In genomic region chr6:96014846-96015245, GRCh38 we compare ENCODE assay signal across 12 cellular contexts. TPM values are rescaled to one million over a fixed set of nuclear protein-coding genes. Genes with fewer than 3 reads are reported as not detected.
DNase-seq lines count a peak whose midpoint lies in the region; ATAC-seq and TF ChIP-seq lines count a peak whose summit lies in the region.
"Had no signal": no experiment of that assay in that cellular context is flagged by ENCODE, and none has a peak within 500 bp of the region (broad histone marks: within the 10 kb centered on the region; RNA-seq: fewer than 3 reads in every experiment).

No MANE protein-coding gene starts in this region.

- H2AFZ ChIP-seq in PC-9: peak overlapping the region; percentile 97
- no peak overlapping the region for H2AFZ ChIP-seq in smooth muscle cell (ENCODE audit: low read depth)

- H3K27ac ChIP-seq in PC-9 (peak overlapping the region; percentile 31), smooth muscle cell (ENCODE audit: low read depth) (no peak overlapping the region)
- H3K27ac ChIP-seq: thyroid gland had no signal

- intact Hi-C loops in PC-9 (cut with micrococcal nuclease; ENCODE audit: unreplicated experiment): loop anchor here (5.0 kb wide), 2 partner anchors 182 to 452 kb away; no protein-coding TSS in a partner anchor

- TF ChIP-seq CTCF in PC-9 (conservative IDR thresholded peaks at IDR 0.05): no peak
- no peak for TF ChIP-seq CTCF in smooth muscle cell (IDR thresholded peaks at IDR 0.05; ENCODE audit: borderline replicate concordance, insufficient read depth, poor library complexity, severe bottlenecking)

- POLR2A ChIA-PET in PC-9 (lab: Charles Lee; ENCODE audit: unreplicated experiment): interaction anchor here (0.6 to 0.9 kb wide), 4 partner anchors 45 to 1248 kb away, joined by 3 to 4 read pairs (median 4); no protein-coding TSS in a partner anchor

- H3K4me1 ChIP-seq in PC-9 (replicated peaks; ENCODE audit: insufficient read depth) (peaks cover 32% of the 10 kb centered on the region), iPS-15b (ENCODE audit: control insufficient read depth, insufficient read depth, low read length) (peaks cover 7% of the 10 kb centered on the region), smooth muscle cell (ENCODE audit: low read depth) (peaks cover 12% of the 10 kb centered on the region)
- H3K4me1 ChIP-seq: thyroid gland had no signal

- no peaks in the 10 kb centered on the region for H3K9me2 ChIP-seq in PC-9 (ENCODE audit: insufficient read depth)

- no peaks in the 10 kb centered on the region for H4K20me1 ChIP-seq in PC-9 (ENCODE audit: insufficient read depth)
- H4K20me1 ChIP-seq in smooth muscle cell (ENCODE audit: low read depth): no peaks in the 10 kb centered on the region

- H3K4me3 ChIP-seq in PC-9: peak overlapping the region; percentile 80
- peak overlapping the region; percentile 90 for H3K4me3 ChIP-seq in iPS-15b (ENCODE audit: low read depth, low read length)
- peak overlapping the region; percentile 42 for H3K4me3 ChIP-seq in smooth muscle cell
- H3K4me3 ChIP-seq: thyroid gland had no signal

- ATAC-seq in GM18519 (IDR thresholded peaks at IDR 0.05; ENCODE audit: low FRiP score, unreplicated experiment) (no peak), GM18520 (IDR thresholded peaks at IDR 0.05; ENCODE audit: unreplicated experiment) (no peak)

- DNase-seq in NCI-H1694 treated with DMSO at 0.1 percent for 48 hours (lab: John Stamatoyannopoulos, UW) (peak; percentile 49), NCI-H1694 (lab: John Stamatoyannopoulos, UW) (no peak), PC-9 (peak in 1 of 2 experiments; percentile 6), smooth muscle cell (lab: John Stamatoyannopoulos, UW; ENCODE audit: unreplicated experiment) (no peak), UCSD-AML1 (lab: John Stamatoyannopoulos, UW; ENCODE audit: unreplicated experiment) (no peak)
- DNase-seq: effector CD4-positive, alpha-beta T cell; HFFc6; NCI-H2029 treated with DMSO at 0.1 percent for 48 hours; thyroid gland had no signal

- peaks cover 24% of the 10 kb centered on the region for H3K79me2 ChIP-seq in PC-9 (ENCODE audit: low read depth)
- H3K79me2 ChIP-seq in smooth muscle cell (ENCODE audit: low read depth): no peaks in the 10 kb centered on the region

- H3K36me3 ChIP-seq in PC-9 (ENCODE audit: low read depth) (no peaks in the 10 kb centered on the region), iPS-15b (ENCODE audit: control insufficient read depth, insufficient read depth, low read length) (no peaks in the 10 kb centered on the region), smooth muscle cell (ENCODE audit: low read depth) (no peaks in the 10 kb centered on the region)
- H3K36me3 ChIP-seq: thyroid gland had no signal

- CTCF ChIA-PET in PC-9 (lab: Charles Lee): interaction anchor here (0.6 to 0.7 kb wide), 2 partner anchors 62 to 218 kb away, joined by 3 read pairs; no protein-coding TSS in a partner anchor

- no peaks in the 10 kb centered on the region for H3F3A ChIP-seq in PC-9 (ENCODE audit: insufficient read depth, low read depth)
- no peaks in the 10 kb centered on the region for H3F3A ChIP-seq in smooth muscle cell (ENCODE audit: low read depth)

- peak overlapping the region; percentile 70 for H3K9ac ChIP-seq in iPS-15b (ENCODE audit: low read depth, low read length)
- no peak overlapping the region for H3K9ac ChIP-seq in smooth muscle cell (ENCODE audit: low read depth)

- H3K27me3 ChIP-seq in PC-9 (ENCODE audit: insufficient read depth, low read depth) (no peaks in the 10 kb centered on the region), iPS-15b (ENCODE audit: control insufficient read depth, insufficient read depth, low read length) (peaks cover 33% of the 10 kb centered on the region), smooth muscle cell (ENCODE audit: low read depth) (peaks cover 48% of the 10 kb centered on the region)
- H3K27me3 ChIP-seq: thyroid gland had no signal

- no peaks in the 10 kb centered on the region for H3K9me3 ChIP-seq in PC-9 (ENCODE audit: insufficient read depth, low read depth)
- no peaks in the 10 kb centered on the region for H3K9me3 ChIP-seq in iPS-15b (ENCODE audit: control insufficient read depth, insufficient read depth, low read length)
- H3K9me3 ChIP-seq in smooth muscle cell (replicated peaks; ENCODE audit: low read depth): no peaks in the 10 kb centered on the region
- H3K9me3 ChIP-seq: thyroid gland had no signal

- 34% methylated on average over 11 of the region's 11 CpGs for WGBS in smooth muscle cell (ENCODE audit: low lambda C conversion rate)

- BruUV-seq in PC-9 (replicated peaks; lab: Mats Ljungman, UMichigan): no TSS peak

- peak overlapping the region; percentile 95 for H3K4me2 ChIP-seq in PC-9
- peak overlapping the region; percentile 85 for H3K4me2 ChIP-seq in smooth muscle cell

RNA-seq across cellular contexts. Expression of gene FUT9, which starts 0.9 kb away (rescaled TPM):
- total RNA-seq in PC-9 (2021) (5.2 and 6.9 TPM in 2 replicates), smooth muscle cell (0.04 and 0.22 TPM in 2 replicates)
- polyA plus RNA-seq in smooth muscle cell: not detected in 2 replicates
- total RNA-seq: HFFc6, thyroid gland had no signal
